In genomic region chr6:138569970-138570715, GRCh38 we compare ENCODE assay signal across 1 cellular context.
TF ChIP-seq lines count a peak whose summit lies in the region.

No MANE protein-coding gene starts in this region.

TF ChIP-seq in HepG2, 621 proteins besides CTCF, POLR2A, EP300 and RAD21 (continued from another document and continues in another):
- TF ChIP-seq ZNF318 (CRISPR knock-in tag; IDR thresholded peaks at IDR 0.05) (no peak), SAFB2 (CRISPR knock-in tag; IDR thresholded peaks at IDR 0.05; ENCODE audit: borderline replicate concordance, low read depth) (no peak; the same call in 1 of the 2 replicates), ATAD3A (CRISPR knock-in tag; IDR thresholded peaks at IDR 0.05) (no peak), SMAD3 (CRISPR knock-in tag; IDR thresholded peaks at IDR 0.05) (no peak), ZSCAN5A (CRISPR knock-in tag; IDR thresholded peaks at IDR 0.05; ENCODE audit: borderline replicate concordance) (no peak), ZNF609 (CRISPR knock-in tag; IDR thresholded peaks at IDR 0.05; ENCODE audit: borderline replicate concordance) (peak; percentile 65; the same call in 1 of the 2 replicates), SNAI1 (CRISPR knock-in tag; IDR thresholded peaks at IDR 0.05; ENCODE audit: borderline replicate concordance) (no peak), SUZ12 (IDR thresholded peaks at IDR 0.05; ENCODE audit: low read depth, low read length) (no peak), HMG20B (CRISPR knock-in tag; conservative IDR thresholded peaks at IDR 0.05) (no peak), ZNF703 (CRISPR knock-in tag; IDR thresholded peaks at IDR 0.05; ENCODE audit: borderline replicate concordance) (no peak), STAG1 (CRISPR knock-in tag; IDR thresholded peaks at IDR 0.05) (no peak), ZNF260 (CRISPR knock-in tag; IDR thresholded peaks at IDR 0.05; ENCODE audit: borderline replicate concordance, low read depth) (no peak), POGZ (CRISPR knock-in tag; IDR thresholded peaks at IDR 0.05) (no peak), CREB3 (CRISPR knock-in tag; IDR thresholded peaks at IDR 0.05) (no peak), TERF1 (CRISPR knock-in tag; IDR thresholded peaks at IDR 0.05) (no peak), ZNF740 (CRISPR knock-in tag; IDR thresholded peaks at IDR 0.05) (no peak), ZNF775 (CRISPR knock-in tag; IDR thresholded peaks at IDR 0.05; ENCODE audit: borderline replicate concordance) (no peak), NBN (conservative IDR thresholded peaks at IDR 0.05) (no peak), ZNF772 (CRISPR knock-in tag; IDR thresholded peaks at IDR 0.05) (0 out of 2 replicates have a peak, but pooled peaks have one; percentile 57), TBX2 (CRISPR knock-in tag; IDR thresholded peaks at IDR 0.05; ENCODE audit: borderline replicate concordance) (peak; percentile 30; the same call in 1 of the 2 replicates), NPAS2 (CRISPR knock-in tag; IDR thresholded peaks at IDR 0.05; ENCODE audit: borderline replicate concordance) (no peak), KAT7 (CRISPR knock-in tag; IDR thresholded peaks at IDR 0.05; ENCODE audit: borderline replicate concordance) (no peak)
- TF ChIP-seq, protein P1, sequence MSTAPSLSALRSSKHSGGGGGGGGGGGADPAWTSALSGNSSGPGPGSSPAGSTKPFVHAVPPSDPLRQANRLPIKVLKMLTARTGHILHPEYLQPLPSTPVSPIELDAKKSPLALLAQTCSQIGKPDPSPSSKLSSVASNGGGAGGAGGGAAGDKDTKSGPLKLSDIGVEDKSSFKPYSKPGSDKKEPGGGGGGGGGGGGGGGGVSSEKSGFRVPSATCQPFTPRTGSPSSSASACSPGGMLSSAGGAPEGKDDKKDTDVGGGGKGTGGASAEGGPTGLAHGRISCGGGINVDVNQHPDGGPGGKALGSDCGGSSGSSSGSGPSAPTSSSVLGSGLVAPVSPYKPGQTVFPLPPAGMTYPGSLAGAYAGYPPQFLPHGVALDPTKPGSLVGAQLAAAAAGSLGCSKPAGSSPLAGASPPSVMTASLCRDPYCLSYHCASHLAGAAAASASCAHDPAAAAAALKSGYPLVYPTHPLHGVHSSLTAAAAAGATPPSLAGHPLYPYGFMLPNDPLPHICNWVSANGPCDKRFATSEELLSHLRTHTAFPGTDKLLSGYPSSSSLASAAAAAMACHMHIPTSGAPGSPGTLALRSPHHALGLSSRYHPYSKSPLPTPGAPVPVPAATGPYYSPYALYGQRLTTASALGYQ (CRISPR knock-in tag; IDR thresholded peaks at IDR 0.05): no peak
- TF ChIP-seq, protein P2, sequence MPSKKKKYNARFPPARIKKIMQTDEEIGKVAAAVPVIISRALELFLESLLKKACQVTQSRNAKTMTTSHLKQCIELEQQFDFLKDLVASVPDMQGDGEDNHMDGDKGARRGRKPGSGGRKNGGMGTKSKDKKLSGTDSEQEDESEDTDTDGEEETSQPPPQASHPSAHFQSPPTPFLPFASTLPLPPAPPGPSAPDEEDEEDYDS (CRISPR knock-in tag; IDR thresholded peaks at IDR 0.05): peak; percentile 83
- TF ChIP-seq, protein P3, sequence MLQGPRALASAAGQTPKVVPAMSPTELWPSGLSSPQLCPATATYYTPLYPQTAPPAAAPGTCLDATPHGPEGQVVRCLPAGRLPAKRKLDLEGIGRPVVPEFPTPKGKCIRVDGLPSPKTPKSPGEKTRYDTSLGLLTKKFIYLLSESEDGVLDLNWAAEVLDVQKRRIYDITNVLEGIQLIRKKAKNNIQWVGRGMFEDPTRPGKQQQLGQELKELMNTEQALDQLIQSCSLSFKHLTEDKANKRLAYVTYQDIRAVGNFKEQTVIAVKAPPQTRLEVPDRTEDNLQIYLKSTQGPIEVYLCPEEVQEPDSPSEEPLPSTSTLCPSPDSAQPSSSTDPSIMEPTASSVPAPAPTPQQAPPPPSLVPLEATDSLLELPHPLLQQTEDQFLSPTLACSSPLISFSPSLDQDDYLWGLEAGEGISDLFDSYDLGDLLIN (CRISPR knock-in tag; IDR thresholded peaks at IDR 0.05; ENCODE audit: borderline replicate concordance): no peak
